In genomic region chr7:88075216-88075615, GRCh38 we compare ENCODE assay signal across 18 cellular contexts.
DNase-seq lines count a peak whose midpoint lies in the region; ATAC-seq, FAIRE-seq and TF ChIP-seq lines count a peak whose summit lies in the region.
"Had no signal": no experiment of that assay in that cellular context is flagged by ENCODE, and none has a peak within 500 bp of the region (broad histone marks: within the 10 kb centered on the region; RNA-seq: fewer than 3 reads in every experiment).

No MANE protein-coding gene starts in this region.

- H3K27me3 ChIP-seq in CD8-positive, alpha-beta T cell (ENCODE audit: insufficient read depth, low read length): no peaks in the 10 kb centered on the region
- H3K27me3 ChIP-seq: BLaER1 had no signal

- CTCF ChIA-PET in CD8-positive, alpha-beta T cell (lab: Charles Lee): no interaction called here

- H3K27ac Mint-ChIP-seq in glutamatergic neuron (ENCODE audit: unreplicated experiment): peak overlapping the region; percentile 67
- no peak overlapping the region for H3K27ac Mint-ChIP-seq in CD8-positive, alpha-beta T cell
- H3K27ac Mint-ChIP-seq: HFFc6 had no signal

- FAIRE-seq in urothelium cell line (lab: Jason Lieb, UNC): no peak
- FAIRE-seq: GM19239 had no signal

- no peaks in the 10 kb centered on the region for H3K9me3 ChIP-seq in CD8-positive, alpha-beta T cell (ENCODE audit: low read length)
- H3K9me3 ChIP-seq: BLaER1 had no signal

- H3K4me3 ChIP-seq in CD8-positive, alpha-beta T cell (ENCODE audit: low read depth, low read length): no peak overlapping the region
- H3K4me3 ChIP-seq: BLaER1 had no signal

- peaks cover 4% of the 10 kb centered on the region for H3K27me3 Mint-ChIP-seq in glutamatergic neuron (ENCODE audit: unreplicated experiment)
- no peaks in the 10 kb centered on the region for H3K27me3 Mint-ChIP-seq in CD8-positive, alpha-beta T cell (ENCODE audit: low read depth)

- H3K4me3 Mint-ChIP-seq in glutamatergic neuron (ENCODE audit: unreplicated experiment): peak overlapping the region; percentile 33
- no peak overlapping the region for H3K4me3 Mint-ChIP-seq in CD8-positive, alpha-beta T cell
- H3K4me3 Mint-ChIP-seq: HFFc6 had no signal

- POLR2A ChIA-PET in CD8-positive, alpha-beta T cell (lab: Charles Lee): no interaction called here

- peaks cover 9% of the 10 kb centered on the region for H3K9me3 Mint-ChIP-seq in glutamatergic neuron (ENCODE audit: unreplicated experiment)
- no peaks in the 10 kb centered on the region for H3K9me3 Mint-ChIP-seq in CD8-positive, alpha-beta T cell

- intact Hi-C loops in CD8-positive, alpha-beta T cell (cut with DNase I, micrococcal nuclease): no loop called here

- TF ChIP-seq CTCF in glutamatergic neuron (IDR thresholded peaks at IDR 0.05; ENCODE audit: partially characterized antibody, unreplicated experiment): no peak
- no peak for TF ChIP-seq CTCF in CD8-positive, alpha-beta T cell (IDR thresholded peaks at IDR 0.05)

- no peaks in the 10 kb centered on the region for H3K36me3 ChIP-seq in CD8-positive, alpha-beta T cell (ENCODE audit: insufficient read depth, low read length)
- H3K36me3 ChIP-seq: BLaER1 had no signal

- peaks cover 35% of the 10 kb centered on the region for H3K36me3 Mint-ChIP-seq in glutamatergic neuron (ENCODE audit: unreplicated experiment)
- peaks cover 16% of the 10 kb centered on the region for H3K36me3 Mint-ChIP-seq in CD8-positive, alpha-beta T cell

- no peak overlapping the region for H3K27ac ChIP-seq in CD8-positive, alpha-beta T cell (ENCODE audit: low read depth, low read length)
- H3K27ac ChIP-seq: BLaER1 had no signal

- DNase-seq in NCI-H2227 (lab: John Stamatoyannopoulos, UW; ENCODE audit: unreplicated experiment) (peak; percentile 22), NCI-H2227 treated with DMSO at 0.1 percent for 48 hours (lab: John Stamatoyannopoulos, UW) (no peak), NCI-H1694 treated with DMSO at 0.1 percent for 48 hours (lab: John Stamatoyannopoulos, UW) (peak; percentile 82), glutamatergic neuron (peak; percentile 31), urothelium cell line (ENCODE audit: low spot score) (no peak), SW 1271 (lab: John Stamatoyannopoulos, UW) (no peak)
- no peak for DNase-seq in CD8-positive, alpha-beta T cell
- DNase-seq: 8988T, AML-193, Calu3, DMS153, DMS79 treated with DMSO at 0.1 percent for 48 hours, GF-D8, HCEC 1CT, HFFc6 had no signal

- H3K4me1 Mint-ChIP-seq in glutamatergic neuron (ENCODE audit: low read depth, unreplicated experiment): peaks cover 10% of the 10 kb centered on the region
- no peaks in the 10 kb centered on the region for H3K4me1 Mint-ChIP-seq in CD8-positive, alpha-beta T cell (ENCODE audit: low read depth)

- ATAC-seq in GM19455 (IDR thresholded peaks at IDR 0.05; ENCODE audit: unreplicated experiment): no peak
- no peak for ATAC-seq in CD8-positive, alpha-beta T cell

- H3K4me1 ChIP-seq in CD8-positive, alpha-beta T cell (ENCODE audit: insufficient read depth, low read length): no peaks in the 10 kb centered on the region
- H3K4me1 ChIP-seq: BLaER1 had no signal

Comparison
In these comparisons a context has a peak if more than half of its experiments do, and no peak if none do; other contexts are left out.
1. DNase-seq: peak in NCI-H2227 (single experiment), NCI-H1694 treated with DMSO at 0.1 percent for 48 hours (single experiment) and glutamatergic neuron (single experiment); none in NCI-H2227 treated with DMSO at 0.1 percent for 48 hours (single experiment), CD8-positive, alpha-beta T cell (0 of 7), urothelium cell line (single experiment) and SW 1271 (0 of 2).